8 cellular contexts compared by ENCODE assay signal in genomic region chr15:41331833-41332787, GRCh38. TPM values are rescaled to one million over a fixed set of nuclear protein-coding genes. Genes with fewer than 3 reads are reported as not detected.
DNase-seq lines count a peak whose midpoint lies in the region; ATAC-seq, FAIRE-seq and TF ChIP-seq lines count a peak whose summit lies in the region.

TSS of gene OIP5 (minus strand) at chr15:41332591. CDS start at chr15:41332561, 30 bp downstream.

- H3K4me3 ChIP-seq in GM12875 (ENCODE audit: low read depth, low read length), result peak within 1 kb of the TSS; percentile 100
- peak within 1 kb of the TSS; percentile 97 for H3K4me3 ChIP-seq in adipocyte (ENCODE audit: low read length)
- peak within 1 kb of the TSS; percentile 73 to 96 (median 84) for H3K4me3 ChIP-seq in heart right ventricle

- peaks cover 17% of the 10 kb centered on the region for H3K4me1 Mint-ChIP-seq in progenitor cell of endocrine pancreas (ENCODE audit: low read depth)

- peak within 1 kb of the TSS; percentile 100 for H3K4me3 Mint-ChIP-seq in progenitor cell of endocrine pancreas (ENCODE audit: low read depth)

- FAIRE-seq in urothelium cell line (lab: Jason Lieb, UNC), result peak; percentile 85

- no peaks in the 10 kb centered on the region for H3K27me3 Mint-ChIP-seq in progenitor cell of endocrine pancreas

- intact Hi-C loops in heart right ventricle (cut with DNase I), result loop anchor here in 3 of 10 donors (1.0 to 5.0 kb wide), 5 partner anchors 50 to 430 kb away; partner anchors contain the start of genes CHP1 (in 1 of the 3), INO80 (in 1 of the 3) and RTF1 (in 1 of the 3)

- peak; percentile 90 for DNase-seq in NCI-H1417 treated with DMSO at 0.1 percent for 48 hours (lab: John Stamatoyannopoulos, UW)
- peak; percentile 97 for DNase-seq in T follicular helper cell (ENCODE audit: low read depth)
- DNase-seq in adipocyte (ENCODE audit: low read depth), result peak; percentile 100
- DNase-seq in heart right ventricle, result peak; percentile 95 to 97
- DNase-seq in progenitor cell of endocrine pancreas (ENCODE audit: low spot score, unreplicated experiment), result peak; percentile 96
- DNase-seq in urothelium cell line (ENCODE audit: low spot score), result peak; percentile 99

- WGBS in heart right ventricle, 2 donors, result 1% methylated on average over 65 of the region's 65 CpGs

- peak; percentile 62 for TF ChIP-seq CTCF in GM12875 (IDR thresholded peaks at IDR 0.05; ENCODE audit: borderline replicate concordance, insufficient read depth, low read depth, low read length)
- peak in 8 of 9 donors; percentile 53 to 76 (median 72) for TF ChIP-seq CTCF in heart right ventricle (IDR thresholded peaks at IDR 0.05)
- TF ChIP-seq CTCF in progenitor cell of endocrine pancreas (IDR thresholded peaks at IDR 0.05; ENCODE audit: unreplicated experiment), result peak; percentile 74

- H3K9me3 ChIP-seq in adipocyte (ENCODE audit: control insufficient read depth, low read length), result no peaks in the 10 kb centered on the region
- H3K9me3 ChIP-seq in heart right ventricle, result no peaks in the 10 kb centered on the region

- H3K36me3 ChIP-seq in adipocyte (ENCODE audit: control insufficient read depth, insufficient read depth, low read length, severe bottlenecking) (no peaks in the 10 kb centered on the region), heart right ventricle (no peaks in the 10 kb centered on the region)

- H3K27ac Mint-ChIP-seq in progenitor cell of endocrine pancreas, result peak within 1 kb of the TSS; percentile 94

- ATAC-seq in HG02798 (IDR thresholded peaks at IDR 0.05; ENCODE audit: poor library complexity, unreplicated experiment) (peak; percentile 91), heart right ventricle (peak; percentile 99 to 100 (median 99))

- H3K4me1 ChIP-seq in adipocyte (ENCODE audit: control insufficient read depth, insufficient read depth, low read length) (peaks cover 10% of the 10 kb centered on the region), heart right ventricle (peaks cover 0 to 40% (median 11%) of the 10 kb centered on the region in 9 donors)

- H3K9ac ChIP-seq in adipocyte (ENCODE audit: low read length), result peak within 1 kb of the TSS; percentile 78

- no peaks in the 10 kb centered on the region for H3K36me3 Mint-ChIP-seq in progenitor cell of endocrine pancreas (ENCODE audit: insufficient read depth)

- H3K27me3 ChIP-seq in adipocyte (replicated peaks; ENCODE audit: control insufficient read depth, insufficient read depth, low read length) (no peaks in the 10 kb centered on the region), heart right ventricle (no peaks in the 10 kb centered on the region)

- H3K27ac ChIP-seq in heart right ventricle, result peak within 1 kb of the TSS in 7 of 10 donors; percentile 4 to 81 (median 42)

- H3K9me3 Mint-ChIP-seq in progenitor cell of endocrine pancreas (ENCODE audit: low read depth), result no peaks in the 10 kb centered on the region

RNA-seq across cellular contexts. Expression of gene OIP5, which starts in this region (rescaled TPM):
- total RNA-seq in heart right ventricle (1 to 10 TPM in 1 of 10 donors, under 1 TPM in 4, not detected in 5; 0.18 to 1.0 (median 0.23) TPM), progenitor cell of endocrine pancreas (9.5 and 9.7 TPM in 2 replicates)
- under 1 TPM in 1 of 2 donors, not detected in 1; 0.33 TPM for polyA plus RNA-seq in heart right ventricle

Comparison
In these comparisons a context has a peak if more than half of its experiments do, and no peak if none do; other contexts are left out.
1. Peak in every context shown above with its lines: DNase-seq, ATAC-seq, H3K4me3 ChIP-seq and H3K27ac ChIP-seq.